Comparison of ENCODE assay signal across 28 cellular contexts in genomic region chr6:16020259-16020658, GRCh38.
"Had no signal": no experiment of that assay in that cellular context is flagged by ENCODE, and none has a peak within 500 bp of the region (broad histone marks: within the 10 kb centered on the region; RNA-seq: fewer than 3 reads in every experiment).

No MANE protein-coding gene starts in this region.

- H3K4me1 ChIP-seq: esophagus squamous epithelium, gastrocnemius medialis, heart right ventricle, left lung, lower lobe of right lung had no signal

- ATAC-seq: effector memory CD8-positive, alpha-beta T cell; esophagus mucosa; gastrocnemius medialis; heart right ventricle; left cardiac atrium; left lung; left ventricle myocardium superior; lower lobe of right lung; mucosa of descending colon had no signal

- FAIRE-seq: colon, endometrium, islet of Langerhans, keratinocyte had no signal

- H3K4me3 ChIP-seq: coronary artery, dorsolateral prefrontal cortex, esophagus squamous epithelium, gastrocnemius medialis, heart right ventricle, left lung, lower lobe of right lung, mucosa of descending colon had no signal

- H3K27ac ChIP-seq: coronary artery, dorsolateral prefrontal cortex, epithelial cell of prostate, esophagus squamous epithelium, gastrocnemius medialis, heart right ventricle, left lung, lower lobe of right lung had no signal

- H3K36me3 ChIP-seq: esophagus squamous epithelium, gastrocnemius medialis, heart right ventricle, left lung, lower lobe of right lung had no signal

- DNase-seq: dermis blood vessel endothelial cell; dorsolateral prefrontal cortex; effector CD8-positive, alpha-beta T cell; effector memory CD8-positive, alpha-beta T cell; endodermal cell; erythroblast; esophagus squamous epithelium; foreskin fibroblast; foreskin melanocyte; gastrocnemius medialis; glutamatergic neuron; head of caudate nucleus; heart right ventricle; hippocampal formation; left cardiac atrium; left lung; left ventricle myocardium superior; lower lobe of right lung; mesenchymal stem cell; mucosa of descending colon; naive B cell had no signal

- H3K27me3 ChIP-seq: esophagus squamous epithelium, gastrocnemius medialis, heart right ventricle, left lung had no signal

- H3K9me3 ChIP-seq: esophagus squamous epithelium, gastrocnemius medialis, heart right ventricle, left lung, lower lobe of right lung, mucosa of descending colon had no signal
